ENCODE assay signal across 11 cellular contexts in the genomic region with DNA sequence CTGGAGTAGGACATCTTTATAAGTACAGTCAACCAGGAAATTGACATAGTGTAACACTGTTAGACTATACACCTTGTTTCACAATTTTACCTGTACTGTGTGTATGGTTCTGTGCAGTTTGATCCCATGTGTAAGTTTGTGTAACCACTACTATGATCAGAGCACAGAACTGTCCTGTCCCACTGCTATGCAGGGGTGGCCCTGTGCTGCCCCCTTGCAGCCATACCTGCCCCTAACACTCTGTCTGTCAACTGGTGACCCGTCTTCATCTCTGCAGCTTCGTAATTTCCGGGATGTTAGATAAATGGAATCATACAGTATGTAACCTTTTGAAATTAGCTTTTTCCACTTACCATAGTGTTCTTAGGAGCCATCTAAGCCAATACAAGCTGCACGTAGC. TPM values are rescaled to one million over a fixed set of nuclear protein-coding genes. Genes with fewer than 3 reads are reported as not detected.
DNase-seq lines count a peak whose midpoint lies in the region; ATAC-seq, FAIRE-seq and TF ChIP-seq lines count a peak whose summit lies in the region.
"Had no signal": no experiment of that assay in that cellular context is flagged by ENCODE, and none has a peak within 500 bp of the region (broad histone marks: within the 10 kb centered on the region; RNA-seq: fewer than 3 reads in every experiment).

No MANE protein-coding gene starts in this region.

- H3K4me3 ChIP-seq in SK-N-SH (ENCODE audit: low read depth in 2 of 2, low read length in 1 of 2), result no peak overlapping the region
- no peak overlapping the region for H3K4me3 ChIP-seq in vagina

- H3F3A ChIP-seq in SK-N-SH (replicated peaks; ENCODE audit: insufficient read depth), result no peaks in the 10 kb centered on the region

- TF ChIP-seq CTCF in AG09319 (IDR thresholded peaks at IDR 0.05; ENCODE audit: low read depth, low read length) (peak; percentile 4), GM12874 (IDR thresholded peaks at IDR 0.05; ENCODE audit: insufficient read depth, low read depth, low read length) (peak; percentile 25; the same call in 1 of the 2 replicates), SK-N-SH (IDR thresholded peaks at IDR 0.05) (peak; percentile 16; the same call in 1 of the 2 replicates), foreskin keratinocyte (conservative IDR thresholded peaks at IDR 0.05) (peak; percentile 53), vagina (IDR thresholded peaks at IDR 0.05) (no peak)

- WGBS in SK-N-SH (ENCODE audit: low lambda C conversion rate), result 81% methylated on average over 4 of the region's 4 CpGs

- DNase-seq in AG09319 (ENCODE audit: extremely low read depth, low read depth) (no peak), SK-N-SH (peak; percentile 47), foreskin keratinocyte (no peak), vagina (ENCODE audit: extremely low spot score in 2 of 2) (no peak), GM19239 (ENCODE audit: insufficient read length, low spot score) (no peak), NCI-H2081 treated with DMSO at 0.1 percent for 48 hours (lab: John Stamatoyannopoulos, UW) (no peak), NCI-H526 (lab: John Stamatoyannopoulos, UW) (no peak)
- DNase-seq: activated effector memory CD4-positive, alpha-beta T cell treated with Interleukin-2 at 50 U/mL for 16 hours had no signal

- no peak for TF ChIP-seq EP300 in SK-N-SH (IDR thresholded peaks at IDR 0.05; ENCODE audit: borderline replicate concordance in 1 of 2, low read depth in 1 of 2, low read length in 1 of 2)

- no peak overlapping the region for H3K4me2 ChIP-seq in SK-N-SH

- H2AFZ ChIP-seq in SK-N-SH (ENCODE audit: low read depth), result no peak overlapping the region

- CTCF ChIA-PET in SK-N-SH (lab: Yijun Ruan, JAX), result interaction anchor here (0.9 kb wide), 2 partner anchors 18 to 33 kb away, joined by 3 to 4 read pairs; no protein-coding TSS in a partner anchor

- H4K20me1 ChIP-seq in SK-N-SH (ENCODE audit: insufficient read depth), result no peaks in the 10 kb centered on the region

- H3K36me3 ChIP-seq in SK-N-SH (replicated peaks in 1 of 2; ENCODE audit: control insufficient read depth in 1 of 2, insufficient read depth in 2 of 2, low read length in 1 of 2) (no peaks in the 10 kb centered on the region), vagina (no peaks in the 10 kb centered on the region)

- POLR2A ChIA-PET in SK-N-SH (lab: Yijun Ruan, JAX), result no interaction called here

- TF ChIP-seq RAD21 in SK-N-SH (IDR thresholded peaks at IDR 0.05; ENCODE audit: low read length), result peak; percentile 55

- H3K79me2 ChIP-seq in SK-N-SH (ENCODE audit: insufficient read depth), result no peaks in the 10 kb centered on the region

- intact Hi-C loops in vagina (cut with DNase I), result no loop called here

- no peak for TF ChIP-seq POLR2A in vagina (IDR thresholded peaks at IDR 0.05)

- no peaks in the 10 kb centered on the region for H3K9me2 ChIP-seq in SK-N-SH

- H3K9ac ChIP-seq in SK-N-SH, result no peak overlapping the region

- H3K4me1 ChIP-seq in SK-N-SH (ENCODE audit: control insufficient read depth in 1 of 2, insufficient read depth in 2 of 2, low read depth in 1 of 2, low read length in 1 of 2) (no peaks in the 10 kb centered on the region), foreskin keratinocyte (no peaks in the 10 kb centered on the region), vagina (no peaks in the 10 kb centered on the region)

- no peak for FAIRE-seq in GM19239 (lab: Jason Lieb, UNC)

- H3K27me3 ChIP-seq in SK-N-SH (ENCODE audit: insufficient read depth) (peaks cover 9% of the 10 kb centered on the region), foreskin keratinocyte (peaks cover 9% of the 10 kb centered on the region), vagina (no peaks in the 10 kb centered on the region)

- H3K27ac ChIP-seq in SK-N-SH (ENCODE audit: low read depth in 2 of 2, low read length in 1 of 2) (no peak overlapping the region), foreskin keratinocyte (no peak overlapping the region), vagina (no peak overlapping the region)
- H3K27ac ChIP-seq: epithelial cell of prostate had no signal

- H3K9me3 ChIP-seq in SK-N-SH (no peaks in the 10 kb centered on the region), vagina (no peaks in the 10 kb centered on the region)

- peak; percentile 26 for ATAC-seq in foreskin keratinocyte

TF ChIP-seq in SK-N-SH, 30 proteins besides CTCF, POLR2A, EP300 and RAD21:
- peak; percentile 25; the same call in 1 of the 2 replicates for TF ChIP-seq SMC3 (IDR thresholded peaks at IDR 0.05; ENCODE audit: low read depth, low read length)
- TF ChIP-seq, protein P1, sequence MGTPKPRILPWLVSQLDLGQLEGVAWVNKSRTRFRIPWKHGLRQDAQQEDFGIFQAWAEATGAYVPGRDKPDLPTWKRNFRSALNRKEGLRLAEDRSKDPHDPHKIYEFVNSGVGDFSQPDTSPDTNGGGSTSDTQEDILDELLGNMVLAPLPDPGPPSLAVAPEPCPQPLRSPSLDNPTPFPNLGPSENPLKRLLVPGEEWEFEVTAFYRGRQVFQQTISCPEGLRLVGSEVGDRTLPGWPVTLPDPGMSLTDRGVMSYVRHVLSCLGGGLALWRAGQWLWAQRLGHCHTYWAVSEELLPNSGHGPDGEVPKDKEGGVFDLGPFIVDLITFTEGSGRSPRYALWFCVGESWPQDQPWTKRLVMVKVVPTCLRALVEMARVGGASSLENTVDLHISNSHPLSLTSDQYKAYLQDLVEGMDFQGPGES (IDR thresholded peaks at IDR 0.05; ENCODE audit: low read depth, low read length), result no peak
TF ChIP-seq in SK-N-SH: peak in this region for 1.

RNA-seq across cellular contexts. Expression of gene RD3L, which starts 58.7 kb away (rescaled TPM):
- not detected in 2 replicates for polyA plus RNA-seq in SK-N-SH (2012; rRNA removed)
- not detected in 2 replicates for polyA plus RNA-seq in SK-N-SH (2012; cell fraction: cytosol; rRNA removed)
- polyA plus RNA-seq in SK-N-SH (2012; cell fraction: nucleus; rRNA removed), result not detected in 2 replicates
- not detected in 2 replicates for total RNA-seq in foreskin keratinocyte
- not detected in 2 replicates for polyA plus RNA-seq in foreskin keratinocyte
- total RNA-seq in vagina, result not detected
- total RNA-seq: mucosa of gallbladder had no signal

Comparison
In these comparisons a context has a peak if more than half of its experiments do, and no peak if none do; other contexts are left out.
1. CTCF ChIP-seq: peak in AG09319 (single experiment), GM12874 (single experiment), SK-N-SH (single experiment) and foreskin keratinocyte (single experiment); none in vagina (0 of 3).